Comparison of ENCODE assay signal across 22 cellular contexts in the genomic region with DNA sequence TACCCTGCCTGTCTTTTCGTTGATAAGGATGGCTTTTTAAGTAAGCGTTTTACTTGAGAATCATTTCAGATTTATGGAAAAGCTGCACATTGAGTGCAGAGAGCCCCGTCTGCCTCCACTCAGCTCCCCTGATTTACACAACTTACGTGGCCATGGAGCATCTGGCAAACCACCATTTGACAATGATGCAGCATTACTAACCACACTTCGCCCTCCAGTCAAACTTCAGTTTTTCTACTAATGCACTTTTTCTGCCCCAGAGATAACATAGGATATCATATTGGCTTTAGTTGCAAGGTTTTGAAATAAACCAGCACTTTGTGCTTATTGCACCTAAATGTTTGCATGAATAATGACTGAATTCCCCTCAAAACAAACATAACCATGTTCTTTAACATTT.
"Had no signal": no experiment of that assay in that cellular context is flagged by ENCODE, and none has a peak within 500 bp of the region (broad histone marks: within the 10 kb centered on the region; RNA-seq: fewer than 3 reads in every experiment).

No MANE protein-coding gene starts in this region.

- H3K4me2 ChIP-seq: KMS-11 had no signal

- H3K27me3 ChIP-seq: SJSA1 had no signal

- DNase-seq: Kasumi-1, MM.1S, NCI-H1092 treated with DMSO at 0.1 percent for 48 hours, NCI-H1436, NCI-H187, NCI-H2029, NCI-H2081 treated with DMSO at 0.1 percent for 48 hours, NCI-H2171, NCI-H226, NCI-H446, NCI-H510A, NCI-H524 treated with DMSO at 0.1 percent for 48 hours, NCI-H69, NCI-H774, Right ventricle myocardium superior, RPMI8226, SIG-M5, T-helper 1 cell had no signal

- H3K36me3 ChIP-seq: SJSA1 had no signal

- H3K27ac ChIP-seq: KMS-11, SJSA1, SK-N-MC had no signal

- FAIRE-seq: RCC 7860 had no signal

- H3K4me1 ChIP-seq: SJSA1 had no signal

- H3K4me3 ChIP-seq: SJSA1, SK-N-MC had no signal

- H3K9ac ChIP-seq: KMS-11 had no signal

- H3K9me3 ChIP-seq: SJSA1 had no signal
